In the genomic region with DNA sequence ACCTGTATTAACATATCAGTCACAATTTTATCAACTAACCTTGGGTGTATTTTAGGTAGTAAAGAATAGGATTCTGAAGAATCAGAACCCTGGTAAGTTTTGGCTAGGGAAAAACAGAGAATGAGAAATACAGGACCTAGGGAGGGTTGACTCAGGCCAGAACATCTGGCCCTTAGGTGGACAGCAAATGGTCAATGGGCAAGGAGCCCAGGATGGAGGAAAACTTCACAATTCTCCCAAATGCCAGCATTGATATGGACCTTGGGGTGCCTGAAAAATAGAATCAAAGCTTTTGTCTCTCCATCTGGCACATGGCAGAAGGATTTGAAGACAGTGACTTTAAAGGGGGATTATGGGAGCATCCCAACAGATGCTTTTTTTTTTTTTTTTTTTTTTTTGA, we compare ENCODE assay signal across 24 cellular contexts.
"Had no signal": no experiment of that assay in that cellular context is flagged by ENCODE, and none has a peak within 500 bp of the region (broad histone marks: within the 10 kb centered on the region; RNA-seq: fewer than 3 reads in every experiment).

No MANE protein-coding gene starts in this region.

- H3K9me3 Mint-ChIP-seq: activated B cell treated with CpG ODN at 0.5 μM for 24 hours; activated CD4-positive, alpha-beta T cell treated with anti-CD3 and anti-CD28 coated beads, Interleukin-2, amount 10 ng/mL, durations not matched to agents 24 days and 14 days; activated T-cell treated with anti-CD3 and anti-CD28 coated beads, Interleukin-2, amount 50 U/mL, for 24 hours had no signal

- ATAC-seq: activated CD8-positive, alpha-beta memory T cell treated with anti-CD3 and anti-CD28 coated beads, Interleukin-2, amount 10 ng/mL, durations not matched to agents 7 days and 5 days; activated naive CD8-positive, alpha-beta T cell treated with anti-CD3 and anti-CD28 coated beads, Interleukin-2, amount 50 U/mL, for 24 hours; body of pancreas; T-helper 17 cell had no signal

- DNase-seq: activated B cell treated with CpG ODN at 0.5 μM for 24 hours; activated CD4-positive, alpha-beta T cell treated with anti-CD3 and anti-CD28 coated beads for 1 hour; activated CD4-positive, alpha-beta T cell treated with anti-CD3 and anti-CD28 coated beads, Interleukin-2, amount 10 ng/mL, durations not matched to agents 24 days and 14 days; activated CD4-positive, alpha-beta T cell treated with anti-CD3 and anti-CD28 coated beads, Interleukin-2, amount 50 U/mL, for 48 hours; activated CD8-positive, alpha-beta memory T cell treated with anti-CD3 and anti-CD28 coated beads, Interleukin-2, amount 10 ng/mL, durations not matched to agents 7 days and 5 days; activated effector memory CD4-positive, alpha-beta T cell treated with Interleukin-2 at 50 U/mL for 16 hours; activated naive CD4-positive, alpha-beta T cell; activated naive CD8-positive, alpha-beta T cell treated with anti-CD3 and anti-CD28 coated beads, Interleukin-2, amount 50 U/mL, for 24 hours; activated T-cell treated with anti-CD3 and anti-CD28 coated beads, Interleukin-2, amount 50 U/mL, for 24 hours; amniotic stem cell; body of pancreas; central memory CD4-positive, alpha-beta T cell; MM.1S; NCI-H1105; NCI-H1436; NCI-H1694 treated with DMSO at 0.1 percent for 48 hours; NCI-H2029 treated with DMSO at 0.1 percent for 48 hours; NCI-H446; NCI-H748 treated with DMSO at 0.1 percent for 48 hours; SHP77; T-helper 17 cell; T1000 had no signal

- H3K27ac Mint-ChIP-seq: activated B cell treated with CpG ODN at 0.5 μM for 24 hours; activated CD4-positive, alpha-beta T cell treated with anti-CD3 and anti-CD28 coated beads, Interleukin-2, amount 10 ng/mL, durations not matched to agents 24 days and 14 days; activated CD8-positive, alpha-beta memory T cell treated with anti-CD3 and anti-CD28 coated beads, Interleukin-2, amount 10 ng/mL, durations not matched to agents 7 days and 5 days; activated naive CD4-positive, alpha-beta T cell treated with anti-CD3 and anti-CD28 coated beads, Interleukin-2, amount 50 U/mL, for 24 hours; activated naive CD8-positive, alpha-beta T cell treated with anti-CD3 and anti-CD28 coated beads, Interleukin-2, amount 50 U/mL, for 24 hours; activated T-cell treated with anti-CD3 and anti-CD28 coated beads, Interleukin-2, amount 50 U/mL, for 24 hours; activated T-helper 1 cell treated with anti-CD3 and anti-CD28 coated beads, Interleukin-12 subunit alpha, Interleukin-12 subunit beta, Interleukin-2, Interleukin-4 antibody, amounts not matched to agents 30 ng/mL and 10 ng/mL and 1 ng/mL, durations not matched to agents 14 hours and 24 hours and 36 hours; T-helper 17 cell had no signal
